ENCODE assay signal across 14 cellular contexts in the genomic region with DNA sequence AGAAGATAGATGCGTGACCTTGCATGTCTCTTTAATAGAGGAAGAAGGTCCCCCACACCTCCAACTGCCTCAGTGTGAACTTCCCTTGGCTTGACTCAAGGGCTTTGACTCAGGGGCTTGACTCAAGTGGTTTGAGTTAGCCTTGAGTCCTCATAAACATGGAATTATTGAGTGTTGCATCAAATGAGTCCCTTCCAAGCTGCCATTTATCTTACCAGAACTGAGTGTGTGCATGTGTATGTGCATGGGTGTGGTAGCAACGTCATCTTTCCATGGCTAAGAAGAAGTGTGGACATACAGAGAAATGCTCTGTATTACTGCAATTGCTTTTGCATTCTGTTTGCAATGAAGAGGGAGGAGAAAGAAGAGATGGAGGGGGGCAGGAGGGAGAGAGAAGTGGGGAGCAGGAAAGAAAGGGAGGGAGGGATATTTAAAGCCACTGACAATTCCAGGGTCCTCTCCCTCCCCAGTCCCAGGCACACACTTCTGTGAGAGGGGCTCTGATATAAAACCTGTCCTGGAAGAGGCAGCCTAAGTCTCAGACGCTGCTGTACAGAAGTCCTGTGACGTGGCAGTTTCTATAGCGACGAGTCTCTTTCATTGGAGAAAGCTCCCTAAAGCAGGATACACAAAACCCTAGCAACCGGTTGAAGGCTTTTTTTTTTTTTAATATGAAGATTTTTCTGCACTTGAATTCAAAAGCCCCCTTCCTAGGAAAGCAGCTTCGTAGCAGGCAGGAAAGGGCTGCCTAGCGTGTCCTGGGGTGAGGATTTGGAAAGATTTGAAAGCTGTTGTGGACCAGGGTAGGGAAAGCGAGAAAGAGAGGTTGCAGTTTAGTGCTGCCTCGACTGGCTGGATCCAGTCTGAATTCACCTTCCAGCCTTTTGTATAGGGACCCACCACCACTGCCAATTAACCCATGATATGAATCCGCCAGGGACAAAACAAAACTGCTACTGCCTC.
DNase-seq lines count a peak whose midpoint lies in the region; ATAC-seq and TF ChIP-seq lines count a peak whose summit lies in the region.
"Had no signal": no experiment of that assay in that cellular context is flagged by ENCODE, and none has a peak within 500 bp of the region (broad histone marks: within the 10 kb centered on the region; RNA-seq: fewer than 3 reads in every experiment).

No MANE protein-coding gene starts in this region.

- peak; percentile 35 for ATAC-seq in activated T-helper 17 cell treated with anti-CD3 and anti-CD28 coated beads, Interleukin-2, amount 50 U/mL, for 72 hours (replicated peaks)
- ATAC-seq in HG02678 (IDR thresholded peaks at IDR 0.05; ENCODE audit: unreplicated experiment) (no peak), GM18519 (IDR thresholded peaks at IDR 0.05; ENCODE audit: low FRiP score, unreplicated experiment) (no peak)

- peaks cover 12% of the 10 kb centered on the region for H3K4me1 ChIP-seq in smooth muscle cell (ENCODE audit: low read depth)

- H3K27me3 ChIP-seq in smooth muscle cell (ENCODE audit: low read depth) = no peaks in the 10 kb centered on the region

- H3K9me3 Mint-ChIP-seq in activated T-helper 17 cell treated with anti-CD3 and anti-CD28 coated beads, Interleukin-2, amount 50 U/mL, for 72 hours = no peaks in the 10 kb centered on the region

- peak overlapping the region; percentile 59 for H3K9ac ChIP-seq in smooth muscle cell (ENCODE audit: low read depth)

- H3K4me3 Mint-ChIP-seq in activated T-helper 17 cell treated with anti-CD3 and anti-CD28 coated beads, Interleukin-2, amount 50 U/mL, for 72 hours = no peak overlapping the region

- TF ChIP-seq CTCF in fibroblast of villous mesenchyme (IDR thresholded peaks at IDR 0.05; ENCODE audit: insufficient read depth, low read depth, low read length) (no peak), smooth muscle cell (IDR thresholded peaks at IDR 0.05; ENCODE audit: borderline replicate concordance, insufficient read depth, poor library complexity, severe bottlenecking) (no peak)

- no peaks in the 10 kb centered on the region for H3K36me3 ChIP-seq in smooth muscle cell (ENCODE audit: low read depth)
- H3K36me3 ChIP-seq: left lung had no signal

- H3K27ac Mint-ChIP-seq in activated T-helper 17 cell treated with anti-CD3 and anti-CD28 coated beads, Interleukin-2, amount 50 U/mL, for 72 hours = no peak overlapping the region

- peak; percentile 89 for DNase-seq in DMS 273 (lab: John Stamatoyannopoulos, UW; ENCODE audit: unreplicated experiment)
- no peak for DNase-seq in DMS 273 treated with DMSO at 0.1 percent for 48 hours (lab: John Stamatoyannopoulos, UW)
- peak; percentile 27 for DNase-seq in fibroblast of villous mesenchyme (ENCODE audit: low read depth)
- DNase-seq in smooth muscle cell (lab: John Stamatoyannopoulos, UW; ENCODE audit: unreplicated experiment) = no peak
- DNase-seq in foreskin melanocyte = no peak
- DNase-seq: activated effector memory CD4-positive, alpha-beta T cell treated with Interleukin-2 at 50 U/mL for 16 hours had no signal

- H3K27ac ChIP-seq in smooth muscle cell (ENCODE audit: low read depth) = peak overlapping the region; percentile 85
- H3K27ac ChIP-seq: 22Rv1, epithelial cell of prostate, left lung, skin epidermis, VCaP had no signal

- H4K20me1 ChIP-seq in smooth muscle cell (ENCODE audit: low read depth) = no peaks in the 10 kb centered on the region

- no peaks in the 10 kb centered on the region for H3F3A ChIP-seq in smooth muscle cell (ENCODE audit: low read depth)

- H3K4me2 ChIP-seq in smooth muscle cell = peak overlapping the region; percentile 61

- no peaks in the 10 kb centered on the region for H3K9me3 ChIP-seq in smooth muscle cell (replicated peaks; ENCODE audit: low read depth)
- H3K9me3 ChIP-seq: left lung had no signal

- 68% methylated on average over 12 of the region's 12 CpGs for WGBS in smooth muscle cell (ENCODE audit: low lambda C conversion rate)

- no peak overlapping the region for H3K4me3 ChIP-seq in fibroblast of villous mesenchyme (ENCODE audit: low read depth, low read length)
- H3K4me3 ChIP-seq in smooth muscle cell = no peak overlapping the region
- H3K4me3 ChIP-seq: left lung, skin epidermis had no signal

- H2AFZ ChIP-seq in smooth muscle cell (ENCODE audit: low read depth) = no peak overlapping the region

- H3K79me2 ChIP-seq in smooth muscle cell (ENCODE audit: low read depth) = no peaks in the 10 kb centered on the region

- H3K36me3 Mint-ChIP-seq in activated T-helper 17 cell treated with anti-CD3 and anti-CD28 coated beads, Interleukin-2, amount 50 U/mL, for 72 hours (ENCODE audit: low read depth) = no peaks in the 10 kb centered on the region

- H3K4me1 Mint-ChIP-seq in activated T-helper 17 cell treated with anti-CD3 and anti-CD28 coated beads, Interleukin-2, amount 50 U/mL, for 72 hours = no peaks in the 10 kb centered on the region

- peaks cover 28% of the 10 kb centered on the region for H3K27me3 Mint-ChIP-seq in activated T-helper 17 cell treated with anti-CD3 and anti-CD28 coated beads, Interleukin-2, amount 50 U/mL, for 72 hours

Comparison
In these comparisons a context has a peak if more than half of its experiments do, and no peak if none do; other contexts are left out.
1. DNase-seq: peak in DMS 273 (single experiment) and fibroblast of villous mesenchyme (single experiment); none in DMS 273 treated with DMSO at 0.1 percent for 48 hours (single experiment), smooth muscle cell (single experiment) and foreskin melanocyte (single experiment).